In the genomic region with DNA sequence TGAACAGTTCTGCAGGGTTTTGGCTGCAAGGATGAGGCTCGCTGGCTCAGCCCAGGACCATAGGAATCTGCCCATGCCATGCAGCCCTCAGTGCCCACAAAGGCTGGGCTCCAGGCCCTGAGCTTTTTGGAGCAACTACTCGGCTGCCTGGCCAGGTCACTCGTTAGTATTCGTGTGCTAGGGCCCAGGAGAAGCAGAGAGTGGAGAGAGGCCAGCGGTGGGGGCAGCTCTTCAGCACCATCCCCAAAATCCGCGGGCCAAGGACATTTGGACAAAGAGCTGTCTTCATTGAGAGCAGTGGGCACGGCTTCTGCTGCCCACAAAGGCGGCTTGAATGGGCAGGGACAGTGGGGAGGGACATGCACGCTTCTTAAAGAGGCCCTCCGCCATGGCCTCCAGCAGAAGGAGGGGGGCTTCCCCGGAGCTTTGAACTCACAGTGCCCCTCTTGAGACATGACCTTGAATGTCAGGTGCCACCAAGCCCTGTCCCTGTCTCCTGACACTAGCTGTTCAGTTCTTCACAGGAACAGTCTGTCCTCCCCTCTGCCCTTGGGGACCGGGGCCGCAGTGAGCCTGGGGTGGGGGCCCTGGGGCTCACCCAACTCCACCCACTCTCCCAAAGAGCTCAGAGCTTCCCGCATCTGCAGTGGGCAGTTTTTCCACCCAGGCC, we compare ENCODE assay signal across 21 cellular contexts.
DNase-seq lines count a peak whose midpoint lies in the region; ATAC-seq, FAIRE-seq and TF ChIP-seq lines count a peak whose summit lies in the region.
"Had no signal": no experiment of that assay in that cellular context is flagged by ENCODE, and none has a peak within 500 bp of the region (broad histone marks: within the 10 kb centered on the region; RNA-seq: fewer than 3 reads in every experiment).

No MANE protein-coding gene starts in this region.

- FAIRE-seq in pancreas (lab: Jason Lieb, UNC) = no peak

- WGBS in pancreas, 2 donors = 56 to 58% methylated on average over 15 of the region's 15 CpGs
- WGBS in tibial nerve, 2 donors = 46 to 54% methylated on average over 12 of the region's 15 CpGs

- H3K36me3 ChIP-seq in pancreas (no peaks in the 10 kb centered on the region), tibial nerve (no peaks in the 10 kb centered on the region)
- H3K36me3 ChIP-seq: neutrophil, SJCRH30 had no signal

- DNase-seq in Right ventricle myocardium inferior (ENCODE audit: missing footprints) (no peak), cardiac septum (ENCODE audit: low spot score) (no peak), left ventricle myocardium superior (peak; percentile 80), pancreas (no peak), tibial nerve (ENCODE audit: low spot score in 2 of 2) (no peak)
- DNase-seq in stimulated activated CD4-positive, alpha-beta T cell treated with anti-CD3 and anti-CD28 coated beads, Interleukin-12 subunit alpha, Interleukin-12 subunit beta, amount 100 ng/mL, for 4 hours = no peak
- no peak for DNase-seq in stimulated activated CD4-positive, alpha-beta T cell treated with anti-CD3 and anti-CD28 coated beads, Interleukin-4, amount 100 ng/mL, for 24 hours
- DNase-seq: activated B cell treated with CpG ODN at 0.5 μM for 24 hours; activated CD4-positive, alpha-beta memory T cell treated with anti-CD3 and anti-CD28 coated beads, Interleukin-2, amount 10 ng/mL, durations not matched to agents 7 days and 5 days; activated T-cell treated with anti-CD3 and anti-CD28 coated beads, Interleukin-2, amount 50 U/mL, for 1 hour; central memory CD4-positive, alpha-beta T cell; effector memory CD8-positive, alpha-beta T cell; NCI-H1436; NCI-H774; OCI-M1; stimulated activated CD4-positive, alpha-beta T cell treated with anti-CD3 and anti-CD28 coated beads, Interleukin-4, amount 100 ng/mL, for 1 hour had no signal

- TF ChIP-seq CTCF in pancreas (IDR thresholded peaks at IDR 0.05) (no peak), tibial nerve (IDR thresholded peaks at IDR 0.05) (no peak)

- peak overlapping the region; percentile 17 to 65 (median 60) for H3K27ac ChIP-seq in pancreas
- peak overlapping the region; percentile 79 to 98 (median 89) for H3K27ac ChIP-seq in tibial nerve
- H3K27ac ChIP-seq: 22Rv1, C4-2B, neutrophil, SJCRH30 had no signal

- H3K4me1 ChIP-seq in pancreas (peaks cover 0 to 10% (median 2%) of the 10 kb centered on the region in 3 donors), tibial nerve (peaks cover 0 to 86% (median 58%) of the 10 kb centered on the region in 4 donors)

- TF ChIP-seq POLR2A in tibial nerve (IDR thresholded peaks at IDR 0.05) = no peak

- intact Hi-C loops in Right ventricle myocardium inferior (cut with DNase I) (loop anchor here (2.0 to 5.0 kb wide), 2 partner anchors 20 to 36 kb away; no protein-coding TSS in a partner anchor), cardiac septum (cut with DNase I) (loop anchor here (2.0 to 5.0 kb wide), 4 partner anchors 74 to 278 kb away; no protein-coding TSS in a partner anchor), left ventricle myocardium superior (cut with micrococcal nuclease) (no loop called here), pancreas (cut with DNase I) (no loop called here)

- H3K27me3 ChIP-seq in pancreas (no peaks in the 10 kb centered on the region), tibial nerve (peaks cover 0 to 11% of the 10 kb centered on the region in 2 donors)

- TF ChIP-seq EP300 in tibial nerve (IDR thresholded peaks at IDR 0.05) = peak in 1 of 2 donors; percentile 80

- ATAC-seq in Right ventricle myocardium inferior (peak; percentile 66), left ventricle myocardium superior (peak; percentile 65), pancreas (no peak), GM19035 (IDR thresholded peaks at IDR 0.05; ENCODE audit: unreplicated experiment) (no peak)
- ATAC-seq: effector memory CD8-positive, alpha-beta T cell had no signal

- H3K4me3 ChIP-seq in pancreas (no peak overlapping the region), tibial nerve (no peak overlapping the region)
- H3K4me3 ChIP-seq: SJCRH30 had no signal

- H3K9me3 ChIP-seq in pancreas = no peaks in the 10 kb centered on the region
- H3K9me3 ChIP-seq in tibial nerve = peaks cover 0 to 20% (median 2%) of the 10 kb centered on the region in 4 donors
- H3K9me3 ChIP-seq: neutrophil had no signal

Comparison
In these comparisons a context has a peak if more than half of its experiments do, and no peak if none do; other contexts are left out.
1. intact Hi-C loops: an anchor here in Right ventricle myocardium inferior (2.0 to 5.0 kb wide) and cardiac septum (2.0 to 5.0 kb wide); none called in left ventricle myocardium superior and pancreas.
2. ATAC-seq: peak in Right ventricle myocardium inferior (single experiment) and left ventricle myocardium superior (single experiment); none in pancreas (0 of 4) and GM19035 (single experiment).